In the genomic region with DNA sequence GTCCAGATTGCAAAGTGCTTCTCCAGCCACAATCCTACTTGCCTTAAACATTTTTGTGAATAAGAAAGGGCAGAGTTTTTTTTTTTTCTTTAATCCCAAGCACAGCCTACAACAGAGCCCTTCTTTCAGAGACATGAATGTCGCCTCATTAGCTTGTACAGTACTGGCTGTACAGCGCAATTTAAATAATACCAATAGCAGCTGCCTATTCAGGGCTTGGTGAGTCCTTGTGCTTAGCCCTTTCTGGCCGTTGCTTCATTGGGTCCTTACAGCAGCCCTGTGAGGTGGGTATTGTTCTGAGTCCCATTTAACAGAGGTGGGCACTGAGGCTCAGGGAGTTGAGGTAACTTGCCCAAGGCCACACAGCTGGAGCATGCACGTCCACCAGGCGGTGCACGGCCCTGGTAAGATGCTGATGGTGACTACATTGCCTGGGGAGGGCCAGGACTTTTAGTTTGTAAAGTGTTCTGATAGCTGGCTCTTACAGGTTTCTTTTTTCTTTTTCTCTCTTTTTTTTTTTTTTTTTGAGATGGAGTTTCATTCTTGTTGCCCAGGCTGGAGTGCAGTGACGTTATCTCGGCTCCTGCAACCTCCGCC, we compare ENCODE assay signal across 23 cellular contexts.
"Had no signal": no experiment of that assay in that cellular context is flagged by ENCODE, and none has a peak within 500 bp of the region (broad histone marks: within the 10 kb centered on the region; RNA-seq: fewer than 3 reads in every experiment).

No MANE protein-coding gene starts in this region.

- H3K9me3 ChIP-seq: colonic mucosa, esophagus squamous epithelium, gastrocnemius medialis, mucosa of descending colon, pancreas, right atrium auricular region, spleen, thoracic aorta, transverse colon, upper lobe of right lung, uterus had no signal

- H3K4me3 ChIP-seq: colonic mucosa, esophagus squamous epithelium, gastrocnemius medialis, hepatocyte, lung, mucosa of descending colon, pancreas, right atrium auricular region, skin epidermis, spleen, thoracic aorta, transverse colon, upper lobe of right lung, uterus had no signal

- ATAC-seq: gastrocnemius medialis; left lobe of liver; mucosa of descending colon; natural killer cell treated with Interleukin-12 subunit alpha and Interleukin-12 subunit beta and Interleukin-15 and Interleukin-18, amount 100 ng/mL, for 72 hours; pancreas; stimulated activated memory B cell treated with anti-CD40 and anti-IgM and Interleukin-4, amounts not matched to agents 10 μg/mL and 1 μg/mL and 100 μg/mL, for 72 hours; stimulated activated naive CD8-positive, alpha-beta T cell treated with anti-CD3 and anti-CD28 coated beads, Interleukin-15, Interleukin-2, amounts not matched to agents 100 U/mL and 50 U/mL, for 24 hours; upper lobe of right lung had no signal

- H3K4me1 ChIP-seq: colonic mucosa, uterus had no signal

- H3K4me2 ChIP-seq: hepatocyte had no signal

- DNase-seq: colonic mucosa; effector memory CD4-positive, alpha-beta T cell; esophagus squamous epithelium; gastrocnemius medialis; kidney; naive B cell; pancreas; spleen; stimulated activated CD4-positive, alpha-beta T cell treated with anti-CD3 and anti-CD28 coated beads, Interleukin-4, amount 100 ng/mL, for 4 hours; stimulated activated naive CD8-positive, alpha-beta T cell treated with anti-CD3 and anti-CD28 coated beads, Interleukin-15, Interleukin-2, amounts not matched to agents 100 U/mL and 50 U/mL, for 24 hours; transverse colon; upper lobe of right lung; uterus had no signal

- H2AFZ ChIP-seq: hepatocyte had no signal

- H3K27ac ChIP-seq: colonic mucosa, esophagus squamous epithelium, gastrocnemius medialis, hepatocyte, pancreas, skin epidermis, transverse colon, uterus had no signal

- H3K27me3 ChIP-seq: colonic mucosa, esophagus squamous epithelium, gastrocnemius medialis, hepatocyte, neutrophil, pancreas, right atrium auricular region, spleen, transverse colon, upper lobe of right lung, uterus had no signal

- H3K36me3 ChIP-seq: uterus had no signal
